Comparison of ENCODE assay signal across 8 cellular contexts in the genomic region with DNA sequence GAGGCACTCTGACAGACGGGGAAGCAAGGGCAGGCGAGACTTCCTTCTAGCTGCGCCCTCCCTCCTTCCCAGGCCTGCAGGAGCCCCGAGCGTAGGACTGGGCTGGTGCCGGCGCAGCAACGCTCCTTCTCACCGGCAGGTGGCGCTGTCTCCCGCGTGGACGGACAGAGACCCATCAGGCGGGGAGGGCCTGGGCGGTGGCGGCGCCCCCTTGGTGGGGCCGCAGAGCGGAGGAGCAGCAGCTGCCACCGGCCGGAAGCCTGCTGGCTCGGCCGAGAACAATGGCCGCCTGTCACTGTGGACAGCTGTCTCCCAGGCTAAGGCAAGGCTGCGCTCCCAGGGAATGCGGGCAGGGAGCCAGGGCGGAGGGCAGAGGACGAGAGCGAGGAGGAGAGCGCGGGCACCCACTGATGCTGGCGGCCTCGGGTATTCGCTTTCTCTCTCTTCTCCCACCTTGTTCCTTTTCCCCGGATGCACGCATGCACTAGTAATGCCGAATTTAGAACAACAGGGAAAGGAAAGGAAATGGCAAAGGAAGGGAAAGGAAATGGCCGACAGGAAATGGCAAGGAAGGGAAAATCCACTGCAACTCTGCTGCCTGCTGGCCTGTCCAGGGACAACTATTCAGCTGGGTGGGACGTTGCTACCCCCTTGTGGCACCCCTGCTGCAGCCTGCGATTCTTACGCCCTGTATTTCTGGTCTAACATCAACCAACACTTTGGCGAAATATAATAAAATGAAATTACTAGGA. TPM values are rescaled to one million over a fixed set of nuclear protein-coding genes. Genes with fewer than 3 reads are reported as not detected.
DNase-seq lines count a peak whose midpoint lies in the region; ATAC-seq, FAIRE-seq and TF ChIP-seq lines count a peak whose summit lies in the region.

No MANE protein-coding gene starts in this region.

- FAIRE-seq in urothelium cell line (lab: Jason Lieb, UNC) = peak; percentile 95

- no peaks in the 10 kb centered on the region for H3K27me3 Mint-ChIP-seq in T-helper 17 cell

- no peaks in the 10 kb centered on the region for H3K27me3 ChIP-seq in right cardiac atrium (ENCODE audit: control insufficient read depth, insufficient read depth)

- no peaks in the 10 kb centered on the region for H3K36me3 Mint-ChIP-seq in T-helper 17 cell (ENCODE audit: low read depth)

- DNase-seq in GM10266 (ENCODE audit: extremely low spot score) = peak; percentile 92
- DNase-seq in NCI-H146 (lab: John Stamatoyannopoulos, UW) = peak; percentile 90
- DNase-seq in T-helper 17 cell = peak; percentile 83 to 94 (median 84)
- DNase-seq in right cardiac atrium = peak; percentile 94 to 98 (median 97)
- DNase-seq in pulmonary artery endothelial cell (ENCODE audit: low read depth, low spot score) = peak; percentile 75
- DNase-seq in urothelium cell line (ENCODE audit: low spot score) = peak; percentile 97

- H3K4me1 Mint-ChIP-seq in T-helper 17 cell = peaks cover 37% of the 10 kb centered on the region

- H3K4me3 Mint-ChIP-seq in T-helper 17 cell = peak overlapping the region; percentile 83

- TF ChIP-seq CTCF in GM10266 (IDR thresholded peaks at IDR 0.05; ENCODE audit: control insufficient read depth, insufficient read depth, low read depth, missing control alignments) = peak; percentile 100

- H3K9me3 ChIP-seq in T-helper 17 cell (ENCODE audit: control insufficient read depth, low read length, poor library complexity, severe bottlenecking) = no peaks in the 10 kb centered on the region
- no peaks in the 10 kb centered on the region for H3K9me3 ChIP-seq in right cardiac atrium (ENCODE audit: control insufficient read depth, low read length)

- whole genome bisulfite sequencing in right cardiac atrium = 1% methylated on average over 42 of the region's 42 CpGs

- peak overlapping the region; percentile 56 for H3K4me3 ChIP-seq in right cardiac atrium (ENCODE audit: low read length)

- ATAC-seq in HG02840 (IDR thresholded peaks at IDR 0.05; ENCODE audit: low FRiP score, unreplicated experiment) (peak; percentile 73), T-helper 17 cell (peak; percentile 97), right cardiac atrium (peak; percentile 89 to 91)

- H3K27ac ChIP-seq in angular gyrus (ENCODE audit: low read depth, low read length) (peak overlapping the region; percentile 98), right cardiac atrium (ENCODE audit: low read length) (peak overlapping the region; percentile 98)

- H3K27ac Mint-ChIP-seq in T-helper 17 cell = peak overlapping the region; percentile 88

- peaks cover 27% of the 10 kb centered on the region for H3K4me1 ChIP-seq in right cardiac atrium (ENCODE audit: control insufficient read depth, insufficient read depth, low read length)

- intact Hi-C loops in right cardiac atrium (cut with DNase I) = loop anchor here in 3 of 4 donors (1.0 to 10.0 kb wide), 3 partner anchors 163 to 226 kb away; no protein-coding TSS in a partner anchor

RNA-seq across cellular contexts. Expression of a gene that starts 14.4 kb away (rescaled TPM):
- total RNA-seq in T-helper 17 cell (10 to 100 TPM; 15.8 to 16.2 TPM), right cardiac atrium (10 to 100 TPM; 19.7 to 25.5 (median 22.0) TPM), pulmonary artery endothelial cell (156 and 200 TPM in 2 replicates)
- 17.5 TPM for polyA plus RNA-seq in right cardiac atrium

RNA-seq across cellular contexts. Expression of a gene that starts 44.3 kb away (rescaled TPM):
- total RNA-seq in T-helper 17 cell (10 to 100 TPM; 49.5 to 55.5 TPM), right cardiac atrium (10 to 100 TPM; 12.7 to 17.8 (median 13.8) TPM), pulmonary artery endothelial cell (22.4 and 31.9 TPM in 2 replicates)
- 11.1 TPM for polyA plus RNA-seq in right cardiac atrium

Comparison
In these comparisons a context has a peak if more than half of its experiments do, and no peak if none do; other contexts are left out.
1. Peak in every context shown above with its lines: DNase-seq, ATAC-seq, H3K4me3 ChIP-seq and H3K27ac ChIP-seq.